ENCODE assay signal across 2 cellular contexts in the genomic region with DNA sequence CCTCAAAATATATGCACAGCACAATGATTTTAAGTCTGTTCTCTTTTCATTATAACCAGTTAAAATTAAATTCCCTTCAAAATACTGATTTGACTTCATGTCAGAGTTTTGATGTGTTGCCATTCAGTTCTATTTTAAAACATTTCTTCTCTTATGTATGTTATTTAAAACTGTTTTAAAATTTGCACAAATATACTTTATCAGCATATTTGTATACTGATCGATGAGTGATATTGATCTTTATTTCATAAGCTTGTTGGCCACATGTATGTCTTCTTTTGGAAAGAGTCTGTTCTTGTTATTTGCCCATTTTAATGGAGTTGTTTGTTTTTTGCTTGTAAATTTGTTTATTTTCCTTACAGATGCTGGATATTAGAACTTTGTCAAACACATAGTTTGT.
TF ChIP-seq lines count a peak whose summit lies in the region.

No MANE protein-coding gene starts in this region.

TF ChIP-seq in HepG2, 621 proteins besides CTCF, POLR2A, EP300 and RAD21:
- TF ChIP-seq, protein P1, sequence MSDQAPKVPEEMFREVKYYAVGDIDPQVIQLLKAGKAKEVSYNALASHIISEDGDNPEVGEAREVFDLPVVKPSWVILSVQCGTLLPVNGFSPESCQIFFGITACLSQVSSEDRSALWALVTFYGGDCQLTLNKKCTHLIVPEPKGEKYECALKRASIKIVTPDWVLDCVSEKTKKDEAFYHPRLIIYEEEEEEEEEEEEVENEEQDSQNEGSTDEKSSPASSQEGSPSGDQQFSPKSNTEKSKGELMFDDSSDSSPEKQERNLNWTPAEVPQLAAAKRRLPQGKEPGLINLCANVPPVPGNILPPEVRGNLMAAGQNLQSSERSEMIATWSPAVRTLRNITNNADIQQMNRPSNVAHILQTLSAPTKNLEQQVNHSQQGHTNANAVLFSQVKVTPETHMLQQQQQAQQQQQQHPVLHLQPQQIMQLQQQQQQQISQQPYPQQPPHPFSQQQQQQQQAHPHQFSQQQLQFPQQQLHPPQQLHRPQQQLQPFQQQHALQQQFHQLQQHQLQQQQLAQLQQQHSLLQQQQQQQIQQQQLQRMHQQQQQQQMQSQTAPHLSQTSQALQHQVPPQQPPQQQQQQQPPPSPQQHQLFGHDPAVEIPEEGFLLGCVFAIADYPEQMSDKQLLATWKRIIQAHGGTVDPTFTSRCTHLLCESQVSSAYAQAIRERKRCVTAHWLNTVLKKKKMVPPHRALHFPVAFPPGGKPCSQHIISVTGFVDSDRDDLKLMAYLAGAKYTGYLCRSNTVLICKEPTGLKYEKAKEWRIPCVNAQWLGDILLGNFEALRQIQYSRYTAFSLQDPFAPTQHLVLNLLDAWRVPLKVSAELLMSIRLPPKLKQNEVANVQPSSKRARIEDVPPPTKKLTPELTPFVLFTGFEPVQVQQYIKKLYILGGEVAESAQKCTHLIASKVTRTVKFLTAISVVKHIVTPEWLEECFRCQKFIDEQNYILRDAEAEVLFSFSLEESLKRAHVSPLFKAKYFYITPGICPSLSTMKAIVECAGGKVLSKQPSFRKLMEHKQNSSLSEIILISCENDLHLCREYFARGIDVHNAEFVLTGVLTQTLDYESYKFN (CRISPR knock-in tag; conservative IDR thresholded peaks at IDR 0.05): no peak
- peak; percentile 53; the same call in 1 of the 2 replicates for TF ChIP-seq MAFF (IDR thresholded peaks at IDR 0.05; ENCODE audit: low read depth, low read length)
- peak; percentile 33 to 64; a peak in 3 of 4 replicates for TF ChIP-seq MAFK (conservative IDR thresholded peaks at IDR 0.05 in 1 of 2, IDR thresholded peaks at IDR 0.05 in 1 of 2; ENCODE audit: low read length in 2 of 2)

TF ChIP-seq in IMR-90, 13 proteins besides CTCF, POLR2A, EP300 and RAD21:
- TF ChIP-seq, protein P2, sequence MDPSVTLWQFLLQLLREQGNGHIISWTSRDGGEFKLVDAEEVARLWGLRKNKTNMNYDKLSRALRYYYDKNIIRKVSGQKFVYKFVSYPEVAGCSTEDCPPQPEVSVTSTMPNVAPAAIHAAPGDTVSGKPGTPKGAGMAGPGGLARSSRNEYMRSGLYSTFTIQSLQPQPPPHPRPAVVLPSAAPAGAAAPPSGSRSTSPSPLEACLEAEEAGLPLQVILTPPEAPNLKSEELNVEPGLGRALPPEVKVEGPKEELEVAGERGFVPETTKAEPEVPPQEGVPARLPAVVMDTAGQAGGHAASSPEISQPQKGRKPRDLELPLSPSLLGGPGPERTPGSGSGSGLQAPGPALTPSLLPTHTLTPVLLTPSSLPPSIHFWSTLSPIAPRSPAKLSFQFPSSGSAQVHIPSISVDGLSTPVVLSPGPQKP (IDR thresholded peaks at IDR 0.05; ENCODE audit: borderline replicate concordance, low read depth, low read length): no peak
- TF ChIP-seq MAFK (IDR thresholded peaks at IDR 0.05; ENCODE audit: low read depth, low read length): peak; percentile 20; the same call in 1 of the 2 replicates
- no peak for TF ChIP-seq NFE2L2 (IDR thresholded peaks at IDR 0.05; ENCODE audit: low read depth, low read length)
- TF ChIP-seq MAZ (IDR thresholded peaks at IDR 0.05; ENCODE audit: borderline replicate concordance, low read depth, low read length): no peak
- TF ChIP-seq FOS (IDR thresholded peaks at IDR 0.05; ENCODE audit: low read depth, low read length): no peak
- no peak for TF ChIP-seq RCOR1 (IDR thresholded peaks at IDR 0.05; ENCODE audit: insufficient replicate concordance, low read length)
- no peak for TF ChIP-seq RFX5 (IDR thresholded peaks at IDR 0.05; ENCODE audit: low read depth, low read length)
